ENCODE assay signal across 9 cellular contexts in genomic region chr16:3612510-3613466, GRCh38. TPM values are rescaled to one million over a fixed set of nuclear protein-coding genes. Genes with fewer than 3 reads are reported as not detected.
DNase-seq lines count a peak whose midpoint lies in the region; ATAC-seq and TF ChIP-seq lines count a peak whose summit lies in the region.
"Had no signal": no experiment of that assay in that cellular context is flagged by ENCODE, and none has a peak within 500 bp of the region (broad histone marks: within the 10 kb centered on the region; RNA-seq: fewer than 3 reads in every experiment).

No MANE protein-coding gene starts in this region.

- H3K4me1 ChIP-seq in iPS-18a (ENCODE audit: control insufficient read depth, low read depth, low read length), result no peaks in the 10 kb centered on the region

- POLR2A ChIA-PET in activated CD4-positive, alpha-beta T cell treated with anti-CD3 and anti-CD28 coated beads for 36 hours (lab: Charles Lee), result interaction anchor here (0.6 kb wide), 2 partner anchors 13 to 87 kb away, joined by 3 read pairs; no protein-coding TSS in a partner anchor

- no peak for TF ChIP-seq CTCF in WI38 (IDR thresholded peaks at IDR 0.05; ENCODE audit: low read depth, low read length)

- intact Hi-C loops in activated CD4-positive, alpha-beta T cell treated with anti-CD3 and anti-CD28 coated beads for 36 hours (cut with DNase I, micrococcal nuclease), result loop anchor here (5.0 to 10.0 kb wide), 4 partner anchors 35 to 570 kb away; partner anchors contain the start of gene NLRC3 (in 1 of the 2)

- H3K27me3 Mint-ChIP-seq in activated CD4-positive, alpha-beta T cell treated with anti-CD3 and anti-CD28 coated beads for 36 hours, result no peaks in the 10 kb centered on the region
- no peaks in the 10 kb centered on the region for H3K27me3 Mint-ChIP-seq in stimulated activated naive CD8-positive, alpha-beta T cell treated with anti-CD3 and anti-CD28 coated beads, Interleukin-15, amount 100 ng/mL, for 72 hours

- H3K9ac ChIP-seq in iPS-18a (ENCODE audit: low read length), result peak overlapping the region; percentile 76

- H3K27me3 ChIP-seq in iPS-18a (ENCODE audit: control insufficient read depth, insufficient read depth, low read length), result no peaks in the 10 kb centered on the region

- H3K27ac ChIP-seq in iPS-18a (ENCODE audit: low read length), result no peak overlapping the region

- H3K4me3 Mint-ChIP-seq in activated CD4-positive, alpha-beta T cell treated with anti-CD3 and anti-CD28 coated beads for 36 hours, result peak overlapping the region; percentile 100
- peak overlapping the region; percentile 96 to 100 for H3K4me3 Mint-ChIP-seq in stimulated activated naive CD8-positive, alpha-beta T cell treated with anti-CD3 and anti-CD28 coated beads, Interleukin-15, amount 100 ng/mL, for 72 hours

- no peaks in the 10 kb centered on the region for H3K36me3 ChIP-seq in iPS-18a (ENCODE audit: control insufficient read depth, low read depth, low read length)

- H3K27ac Mint-ChIP-seq in activated CD4-positive, alpha-beta T cell treated with anti-CD3 and anti-CD28 coated beads for 36 hours, result peak overlapping the region; percentile 47
- peak overlapping the region; percentile 31 to 99 for H3K27ac Mint-ChIP-seq in stimulated activated naive CD8-positive, alpha-beta T cell treated with anti-CD3 and anti-CD28 coated beads, Interleukin-15, amount 100 ng/mL, for 72 hours

- DNase-seq in activated CD4-positive, alpha-beta T cell treated with anti-CD3 and anti-CD28 coated beads for 36 hours, result no peak
- no peak for DNase-seq in activated CD4-positive, alpha-beta T cell treated with anti-CD3 and anti-CD28 coated beads for 4 hours
- no peak for DNase-seq in stimulated activated naive CD8-positive, alpha-beta T cell treated with anti-CD3 and anti-CD28 coated beads, Interleukin-15, amount 100 ng/mL, for 72 hours
- no peak for DNase-seq in NCI-H146 (lab: John Stamatoyannopoulos, UW)
- DNase-seq in NCI-H187 (lab: John Stamatoyannopoulos, UW), result no peak
- no peak for DNase-seq in stimulated activated CD4-positive, alpha-beta T cell treated with anti-CD3 and anti-CD28 coated beads, Interleukin-4, amount 100 ng/mL, for 4 hours
- DNase-seq: MV-4-11 had no signal

- no peak for ATAC-seq in activated CD4-positive, alpha-beta T cell treated with anti-CD3 and anti-CD28 coated beads for 36 hours
- ATAC-seq in stimulated activated naive CD8-positive, alpha-beta T cell treated with anti-CD3 and anti-CD28 coated beads, Interleukin-15, amount 100 ng/mL, for 72 hours, result no peak

- H3K4me3 ChIP-seq in WI38 (ENCODE audit: low read depth, low read length), result peak overlapping the region; percentile 98
- peak overlapping the region; percentile 93 for H3K4me3 ChIP-seq in iPS-18a (ENCODE audit: low read length)

- CTCF ChIA-PET in activated CD4-positive, alpha-beta T cell treated with anti-CD3 and anti-CD28 coated beads for 36 hours (lab: Charles Lee), result interaction anchor here (0.6 kb wide), 1 partner anchor 162 kb away, joined by 5 read pairs; no protein-coding TSS in a partner anchor

- peaks cover 23% of the 10 kb centered on the region for H3K36me3 Mint-ChIP-seq in activated CD4-positive, alpha-beta T cell treated with anti-CD3 and anti-CD28 coated beads for 36 hours (ENCODE audit: low read depth)

- H3K9me3 ChIP-seq in iPS-18a (ENCODE audit: control insufficient read depth, low read depth, low read length), result no peaks in the 10 kb centered on the region

- peaks cover 39% of the 10 kb centered on the region for H3K4me1 Mint-ChIP-seq in activated CD4-positive, alpha-beta T cell treated with anti-CD3 and anti-CD28 coated beads for 36 hours
- peaks cover 53% of the 10 kb centered on the region for H3K4me1 Mint-ChIP-seq in stimulated activated naive CD8-positive, alpha-beta T cell treated with anti-CD3 and anti-CD28 coated beads, Interleukin-15, amount 100 ng/mL, for 72 hours

- no peaks in the 10 kb centered on the region for H3K9me3 Mint-ChIP-seq in activated CD4-positive, alpha-beta T cell treated with anti-CD3 and anti-CD28 coated beads for 36 hours (ENCODE audit: low read depth)
- no peaks in the 10 kb centered on the region for H3K9me3 Mint-ChIP-seq in stimulated activated naive CD8-positive, alpha-beta T cell treated with anti-CD3 and anti-CD28 coated beads, Interleukin-15, amount 100 ng/mL, for 72 hours

RNA-seq across cellular contexts. Expression of gene SLX4, which starts 1.4 kb away (rescaled TPM):
- total RNA-seq in activated CD4-positive, alpha-beta T cell treated with anti-CD3 and anti-CD28 coated beads for 36 hours, result 10 to 100 TPM; 10.7 to 11.7 TPM

RNA-seq across cellular contexts. Expression of gene NLRC3, which starts 35.6 kb away (rescaled TPM):
- 10 to 100 TPM; 14.9 to 20.5 TPM for total RNA-seq in activated CD4-positive, alpha-beta T cell treated with anti-CD3 and anti-CD28 coated beads for 36 hours

RNA-seq across cellular contexts. Expression of gene DNASE1, which starts 41.7 kb away (rescaled TPM):
- 10 to 100 TPM; 10.1 to 11.3 TPM for total RNA-seq in activated CD4-positive, alpha-beta T cell treated with anti-CD3 and anti-CD28 coated beads for 36 hours
